ENCODE assay signal across 19 cellular contexts in genomic region chr15:66067687-66068086, GRCh38.
A peak's percentile ranks its signal among the peaks of the same experiment; 100 is the strongest.
DNase-seq lines count a peak whose midpoint lies in the region; ATAC-seq, FAIRE-seq and TF ChIP-seq lines count a peak whose summit lies in the region.
"Had no signal": no experiment of that assay in that cellular context is flagged by ENCODE, and none has a peak within 500 bp of the region (broad histone marks: within the 10 kb centered on the region; RNA-seq: fewer than 3 reads in every experiment).

No MANE protein-coding gene starts in this region.

- H3K27ac ChIP-seq in HEK293 (ENCODE audit: extremely low read depth, low read depth, low read length) (no peak overlapping the region), endodermal cell (ENCODE audit: low read depth, low read length) (no peak overlapping the region), kidney (ENCODE audit: low read depth in 2 of 2, low read length in 2 of 2) (no peak overlapping the region), RWPE1 (no peak overlapping the region)
- H3K27ac ChIP-seq: BLaER1, GM23248 had no signal

- H3K9ac ChIP-seq in endodermal cell (ENCODE audit: extremely low read depth, low read length, poor library complexity, severe bottlenecking) (no peak overlapping the region), kidney (ENCODE audit: low read length in 2 of 2) (no peak overlapping the region)
- H3K9ac ChIP-seq: BLaER1, GM23248 had no signal

- intact Hi-C loops in CD14-positive monocyte (cut with micrococcal nuclease) = no loop called here
- intact Hi-C loops in kidney (cut with DNase I) = no loop called here

- H3K27me3 ChIP-seq in endodermal cell (ENCODE audit: control insufficient read depth, insufficient read depth, low read length, poor library complexity, severe bottlenecking) = no peaks in the 10 kb centered on the region
- H3K27me3 ChIP-seq: BLaER1 had no signal

- H3K36me3 ChIP-seq in HEK293 (ENCODE audit: control insufficient read depth in 2 of 2, insufficient read depth in 1 of 2, low read length in 2 of 2) = no peaks in the 10 kb centered on the region
- no peaks in the 10 kb centered on the region for H3K36me3 ChIP-seq in endodermal cell (ENCODE audit: control insufficient read depth, insufficient read depth, low read length)
- no peaks in the 10 kb centered on the region for H3K36me3 ChIP-seq in kidney (ENCODE audit: control insufficient read depth in 1 of 2, insufficient read depth in 2 of 2, low read length in 2 of 2)
- H3K36me3 ChIP-seq: BLaER1 had no signal

- CTCF ChIA-PET in HEK293 (lab: Yijun Ruan, JAX) (interaction anchor here (0.6 to 1.4 kb wide), 4 partner anchors 12 to 1752 kb away, joined by 3 to 4 read pairs (median 4); no protein-coding TSS in a partner anchor), RWPE1 (lab: Yijun Ruan, JAX) (no interaction called here)

- peak; percentile 7 for DNase-seq in CD14-positive monocyte (ENCODE audit: low spot score)
- DNase-seq in endodermal cell = peak; percentile 86
- DNase-seq in kidney = peak; percentile 4
- no peak for DNase-seq in NAMALWA (ENCODE audit: low spot score)
- DNase-seq in RWPE1 (ENCODE audit: low spot score) = no peak
- DNase-seq in stimulated activated CD4-positive, alpha-beta T cell treated with anti-CD3 and anti-CD28 coated beads, Interleukin-4, amount 100 ng/mL, for 4 hours = no peak
- DNase-seq: CD8-positive, alpha-beta memory T cell; DMS79 treated with DMSO at 0.1 percent for 48 hours; GM23248; NCI-H187; NCI-H226; NCI-H526; OCI-M1 had no signal

- no peak for TF ChIP-seq CTCF in CD14-positive monocyte (IDR thresholded peaks at IDR 0.05)
- TF ChIP-seq CTCF in HEK293 (tag by site-specific recombination; IDR thresholded peaks at IDR 0.05) = no peak
- TF ChIP-seq CTCF in endodermal cell (conservative IDR thresholded peaks at IDR 0.05) = no peak
- no peak for TF ChIP-seq CTCF in kidney (IDR thresholded peaks at IDR 0.05; ENCODE audit: borderline replicate concordance, extremely low read depth, insufficient read depth)
- TF ChIP-seq CTCF in RWPE1 (conservative IDR thresholded peaks at IDR 0.05; ENCODE audit: low read depth) = no peak

- WGBS in endodermal cell (ENCODE audit: insufficient coverage in 1 of 2, insufficient read length in 1 of 2), 2 experiments = 31 to 51% methylated on average over 4 to 5 of the region's 5 CpGs

- no peak for ATAC-seq in GM21786 (IDR thresholded peaks at IDR 0.05; ENCODE audit: unreplicated experiment)
- ATAC-seq: GM12878 had no signal

- H3K4me3 ChIP-seq in HEK293 (ENCODE audit: low read depth, low read length) (no peak overlapping the region), endodermal cell (ENCODE audit: low read length) (no peak overlapping the region), kidney (ENCODE audit: low read length in 2 of 2) (no peak overlapping the region)
- H3K4me3 ChIP-seq: BLaER1, GM12878, GM23248 had no signal

- H3K27ac Mint-ChIP-seq in CD14-positive monocyte (no peak overlapping the region), endodermal cell (no peak overlapping the region)
- H3K27ac Mint-ChIP-seq: CD8-positive, alpha-beta memory T cell had no signal

- no peak overlapping the region for H3K4me3 Mint-ChIP-seq in CD14-positive monocyte
- H3K4me3 Mint-ChIP-seq in endodermal cell = no peak overlapping the region
- H3K4me3 Mint-ChIP-seq: CD8-positive, alpha-beta memory T cell had no signal

- POLR2A ChIA-PET in HEK293 (lab: Yijun Ruan, JAX) (no interaction called here), RWPE1 (lab: Yijun Ruan, JAX; ENCODE audit: low non-redundant PET) (no interaction called here)

- H3K4me1 Mint-ChIP-seq in CD14-positive monocyte (no peaks in the 10 kb centered on the region), endodermal cell (peaks cover 17% of the 10 kb centered on the region)
- H3K4me1 Mint-ChIP-seq: CD8-positive, alpha-beta memory T cell had no signal

- H3K9me3 Mint-ChIP-seq in CD14-positive monocyte (peaks cover 0 to 2% (median 0%) of the 10 kb centered on the region in 7 donors), endodermal cell (no peaks in the 10 kb centered on the region)

- peaks cover 9 to 11% (median 9%) of the 10 kb centered on the region in 3 donors for H3K27me3 Mint-ChIP-seq in CD14-positive monocyte (ENCODE audit: low read depth in 3 of 3)
- peaks cover 2% of the 10 kb centered on the region for H3K27me3 Mint-ChIP-seq in endodermal cell (ENCODE audit: insufficient read depth)

- H3K4me1 ChIP-seq in HEK293 (ENCODE audit: control insufficient read depth, insufficient read depth, low read length) (no peaks in the 10 kb centered on the region), endodermal cell (ENCODE audit: control insufficient read depth, insufficient read depth, low read length) (no peaks in the 10 kb centered on the region), kidney (ENCODE audit: control insufficient read depth in 1 of 2, insufficient read depth in 1 of 2, low read depth in 1 of 2, low read length in 2 of 2) (no peaks in the 10 kb centered on the region)

- FAIRE-seq in kidney (lab: Jason Lieb, UNC) = no peak
- FAIRE-seq: A204.1, G401.6, GM12878 had no signal

- H3K36me3 Mint-ChIP-seq in CD14-positive monocyte = no peaks in the 10 kb centered on the region
- H3K36me3 Mint-ChIP-seq in endodermal cell (ENCODE audit: low read depth) = no peaks in the 10 kb centered on the region
- H3K36me3 Mint-ChIP-seq: CD8-positive, alpha-beta memory T cell had no signal

- H3K9me3 ChIP-seq in HEK293 (ENCODE audit: control insufficient read depth, insufficient read depth, low read depth, low read length) (no peaks in the 10 kb centered on the region), endodermal cell (ENCODE audit: control insufficient read depth, low read length) (peaks cover under 1% of the 10 kb centered on the region), kidney (ENCODE audit: control insufficient read depth in 1 of 2, low read length in 2 of 2) (no peaks in the 10 kb centered on the region)
- H3K9me3 ChIP-seq: BLaER1 had no signal

TF ChIP-seq in HEK293, 187 proteins besides CTCF, POLR2A, EP300 and RAD21:
- TF ChIP-seq PATZ1 (tag by site-specific recombination; IDR thresholded peaks at IDR 0.05) = no peak
- peak; percentile 43; the same call in 1 of the 2 replicates for TF ChIP-seq FEZF1 (tag by site-specific recombination; IDR thresholded peaks at IDR 0.05)

Comparison
In these comparisons a context has a peak if more than half of its experiments do, and no peak if none do; other contexts are left out.
1. DNase-seq: peak in CD14-positive monocyte (single experiment), endodermal cell (single experiment) and kidney (single experiment); none in NAMALWA (single experiment), RWPE1 (single experiment) and stimulated activated CD4-positive, alpha-beta T cell treated with anti-CD3 and anti-CD28 coated beads, Interleukin-4, amount 100 ng/mL, for 4 hours (0 of 2).